In the genomic region with DNA sequence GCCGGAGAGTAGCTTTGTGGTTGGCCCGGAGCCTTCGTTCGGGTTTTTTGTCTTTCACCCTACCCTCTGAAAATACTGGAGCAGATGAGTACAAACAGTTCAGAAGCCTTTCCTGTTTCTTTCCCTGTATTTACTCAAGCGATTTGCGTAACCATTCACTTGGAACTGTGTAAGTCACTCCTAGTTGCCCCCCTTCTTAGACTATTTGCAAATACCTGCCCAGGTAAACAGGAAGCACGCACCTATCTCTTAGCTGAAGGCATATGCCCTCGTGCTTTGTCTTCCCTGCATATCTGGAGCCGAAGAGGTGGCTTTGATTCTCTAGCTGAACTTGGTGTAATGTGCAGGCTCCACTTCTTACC, we compare ENCODE assay signal across 9 cellular contexts. TPM values are rescaled to one million over a fixed set of nuclear protein-coding genes. Genes with fewer than 3 reads are reported as not detected.
A peak's percentile ranks its signal among the peaks of the same experiment; 100 is the strongest.
DNase-seq lines count a peak whose midpoint lies in the region; ATAC-seq and TF ChIP-seq lines count a peak whose summit lies in the region.
"Had no signal": no experiment of that assay in that cellular context is flagged by ENCODE, and none has a peak within 500 bp of the region (broad histone marks: within the 10 kb centered on the region; RNA-seq: fewer than 3 reads in every experiment).

No MANE protein-coding gene starts in this region.

- H3K4me1 ChIP-seq in left ventricle myocardium inferior (peaks cover 27% of the 10 kb centered on the region), lung (ENCODE audit: control insufficient read depth in 2 of 2, insufficient read depth in 2 of 2, low read length in 2 of 2) (peaks cover 0 to 8% of the 10 kb centered on the region in 2 donors), upper lobe of left lung (peaks cover 9 to 28% (median 21%) of the 10 kb centered on the region in 4 donors)

- H3K36me3 ChIP-seq in left ventricle myocardium inferior: no peaks in the 10 kb centered on the region
- no peaks in the 10 kb centered on the region for H3K36me3 ChIP-seq in lung (ENCODE audit: control insufficient read depth in 2 of 2, insufficient read depth in 2 of 2, low read length in 2 of 2)
- H3K36me3 ChIP-seq in upper lobe of left lung: no peaks in the 10 kb centered on the region

- intact Hi-C loops in left ventricle myocardium inferior (cut with micrococcal nuclease): no loop called here
- intact Hi-C loops in Right ventricle myocardium superior (cut with DNase I): no loop called here
- intact Hi-C loops in MCF 10A (cut with micrococcal nuclease): loop anchor here (1.0 kb wide), 1 partner anchor 237 kb away; no protein-coding TSS in a partner anchor

- H3K9me3 ChIP-seq in left ventricle myocardium inferior (replicated peaks) (no peaks in the 10 kb centered on the region), lung (ENCODE audit: control insufficient read depth in 2 of 2, insufficient read depth in 1 of 2, low read length in 1 of 2) (peaks cover 0 to 2% of the 10 kb centered on the region in 2 donors), upper lobe of left lung (no peaks in the 10 kb centered on the region)

- TF ChIP-seq CTCF in left ventricle myocardium inferior (IDR thresholded peaks at IDR 0.05; ENCODE audit: borderline replicate concordance): no peak
- TF ChIP-seq CTCF in MCF 10A (IDR thresholded peaks at IDR 0.05; ENCODE audit: unreplicated experiment): no peak
- no peak for TF ChIP-seq CTCF in lung (IDR thresholded peaks at IDR 0.05; ENCODE audit: control extremely low read depth, extremely low read depth)
- TF ChIP-seq CTCF in upper lobe of left lung (IDR thresholded peaks at IDR 0.05): no peak

- DNase-seq in left ventricle myocardium inferior (no peak), Right ventricle myocardium superior (no peak), MCF 10A (ENCODE audit: unreplicated experiment) (peak; percentile 13), lung (ENCODE audit: low spot score) (no peak), upper lobe of left lung (no peak)
- DNase-seq: activated CD8-positive, alpha-beta memory T cell treated with anti-CD3 and anti-CD28 coated beads, Interleukin-2, amount 10 ng/mL, durations not matched to agents 7 days and 5 days had no signal

- peaks cover 58% of the 10 kb centered on the region for H3K27me3 ChIP-seq in left ventricle myocardium inferior (ENCODE audit: low read depth)
- H3K27me3 ChIP-seq in lung (ENCODE audit: control insufficient read depth, insufficient read depth): no peaks in the 10 kb centered on the region
- peaks cover 0 to 6% (median 3%) of the 10 kb centered on the region in 4 donors for H3K27me3 ChIP-seq in upper lobe of left lung

- no peaks in the 10 kb centered on the region for H3K4me1 Mint-ChIP-seq in MCF 10A (ENCODE audit: insufficient read depth, unreplicated experiment)

- POLR2A ChIA-PET in MCF 10A (lab: Yijun Ruan, JAX): interaction anchor here (0.5 to 1.3 kb wide), 3 partner anchors 42 to 268 kb away, joined by 3 read pairs; no protein-coding TSS in a partner anchor

- H3K4me3 Mint-ChIP-seq in MCF 10A (ENCODE audit: unreplicated experiment): peak overlapping the region; percentile 78
- H3K4me3 Mint-ChIP-seq: activated CD8-positive, alpha-beta memory T cell treated with anti-CD3 and anti-CD28 coated beads, Interleukin-2, amount 10 ng/mL, durations not matched to agents 7 days and 5 days had no signal

- CTCF ChIA-PET in MCF 10A (lab: Yijun Ruan, JAX): interaction anchor here (0.6 to 3.7 kb wide), 14 partner anchors 10 to 505 kb away, joined by 3 to 24 read pairs (median 4); no protein-coding TSS in a partner anchor

- no peaks in the 10 kb centered on the region for H3K9me3 Mint-ChIP-seq in MCF 10A (ENCODE audit: unreplicated experiment)

- 35% methylated on average over 9 of the region's 9 CpGs for WGBS in lung, 2 donors
- WGBS in upper lobe of left lung, 2 donors: 26 to 28% methylated on average over 9 of the region's 9 CpGs

- no peak overlapping the region for H3K27ac Mint-ChIP-seq in MCF 10A (ENCODE audit: low read depth, unreplicated experiment)
- H3K27ac Mint-ChIP-seq: activated CD8-positive, alpha-beta memory T cell treated with anti-CD3 and anti-CD28 coated beads, Interleukin-2, amount 10 ng/mL, durations not matched to agents 7 days and 5 days had no signal

- H3K27me3 Mint-ChIP-seq in MCF 10A (ENCODE audit: insufficient read depth, unreplicated experiment): peaks cover 31% of the 10 kb centered on the region

- TF ChIP-seq POLR2A in upper lobe of left lung (IDR thresholded peaks at IDR 0.05): no peak

- H3K36me3 Mint-ChIP-seq in MCF 10A (ENCODE audit: insufficient read depth, unreplicated experiment): no peaks in the 10 kb centered on the region
- H3K36me3 Mint-ChIP-seq: activated CD8-positive, alpha-beta memory T cell treated with anti-CD3 and anti-CD28 coated beads, Interleukin-2, amount 10 ng/mL, durations not matched to agents 7 days and 5 days had no signal

- ATAC-seq in Right ventricle myocardium superior (ENCODE audit: poor library complexity) (no peak), lung (ENCODE audit: insufficient read depth, low FRiP score) (no peak), upper lobe of left lung (ENCODE audit: low FRiP score in 2 of 2) (peak in 1 of 2 donors; percentile 48), HG02798 (IDR thresholded peaks at IDR 0.05; ENCODE audit: poor library complexity, unreplicated experiment) (no peak), GM21786 (IDR thresholded peaks at IDR 0.05; ENCODE audit: unreplicated experiment) (no peak), HG03139 (IDR thresholded peaks at IDR 0.05; ENCODE audit: unreplicated experiment) (no peak)

- H3K4me3 ChIP-seq in left ventricle myocardium inferior (peak overlapping the region; percentile 79), lung (peak overlapping the region; percentile 8), upper lobe of left lung (peak overlapping the region; percentile 64 to 89 (median 84))

- TF ChIP-seq EP300 in upper lobe of left lung (IDR thresholded peaks at IDR 0.05): peak in 1 of 4 donors; percentile 8

- H3K27ac ChIP-seq in left ventricle myocardium inferior (replicated peaks): no peak overlapping the region
- H3K27ac ChIP-seq in lung (ENCODE audit: low read depth in 1 of 2, low read length in 1 of 2): peak overlapping the region in 1 of 2 donors; percentile 95
- peak overlapping the region; percentile 81 to 90 (median 89) for H3K27ac ChIP-seq in upper lobe of left lung

- no TSS peak for BruUV-seq in MCF 10A (replicated peaks; lab: Mats Ljungman, UMichigan)

RNA-seq across cellular contexts. Expression of gene KCNS3, which starts 1.4 kb away (rescaled TPM):
- total RNA-seq in left ventricle myocardium inferior (4.0 TPM), Right ventricle myocardium superior (4.2 TPM), MCF 10A (2022) (0.84 and 1.7 TPM in 2 replicates), lung (10 to 100 TPM; 18.2 to 45.9 TPM), upper lobe of left lung (100 to 1,000 TPM in 1 of 6 donors, 10 to 100 TPM in 5; 34.2 to 110 (median 48.8) TPM)
- polyA plus RNA-seq in lung: 10 to 100 TPM; 15.4 to 23.5 TPM
- total RNA-seq: activated CD8-positive, alpha-beta memory T cell treated with anti-CD3 and anti-CD28 coated beads, Interleukin-2, amount 10 ng/mL, durations not matched to agents 7 days and 5 days had no signal

Comparison
In these comparisons a context has a peak if more than half of its experiments do, and no peak if none do; other contexts are left out.
1. H3K4me3 ChIP-seq: peak in every context shown above with its lines; median percentile 84 in upper lobe of left lung; 79 in left ventricle myocardium inferior; 8 in lung.